ENCODE assay signal across 1 cellular context in genomic region chr7:1679966-1680730, GRCh38.
TF ChIP-seq lines count a peak whose summit lies in the region.

No MANE protein-coding gene starts in this region.

TF ChIP-seq in K562, 482 proteins besides CTCF, POLR2A, EP300 and RAD21:
- TF ChIP-seq MIER1 (IDR thresholded peaks at IDR 0.05; ENCODE audit: low read depth), result no peak
- no peak for TF ChIP-seq HDAC2 (IDR thresholded peaks at IDR 0.05)
- TF ChIP-seq ZNF24 (IDR thresholded peaks at IDR 0.05), result peak; percentile 74
